In genomic region chr19:7488736-7489353, GRCh38 we compare ENCODE assay signal across 8 cellular contexts. TPM values are rescaled to one million over a fixed set of nuclear protein-coding genes. Genes with fewer than 3 reads are reported as not detected.
DNase-seq lines count a peak whose midpoint lies in the region; ATAC-seq, FAIRE-seq and TF ChIP-seq lines count a peak whose summit lies in the region.

Gene PEX11G, minus strand, starts transcription at chr19:7489035. Its CDS starts 25 bp downstream, at chr19:7489010.

- DNase-seq in NB4 (ENCODE audit: low read depth) (peak; percentile 77), astrocyte (ENCODE audit: low read depth) (peak; percentile 72), hepatic stellate cell (ENCODE audit: low spot score) (peak; percentile 99), uterus (peak; percentile 87 to 94)
- peak; percentile 92 for DNase-seq in T-helper 2 cell treated with Interferon-gamma antibody and Interleukin-4, amounts not matched to agents 5 μg/mL and 100 μg/mL, for 36 hours (ENCODE audit: low spot score)

- intact Hi-C loops in uterus (cut with DNase I; ENCODE audit: low total_unique reads) = no loop called here

- no peak for FAIRE-seq in astrocyte (lab: Jason Lieb, UNC)

- peak within 1 kb of the TSS; percentile 82 for H3K27ac Mint-ChIP-seq in T-helper 2 cell treated with Interferon-gamma antibody and Interleukin-4, amounts not matched to agents 5 μg/mL and 100 μg/mL, for 36 hours
- H3K27ac Mint-ChIP-seq in astrocyte (ENCODE audit: unreplicated experiment) = peak within 1 kb of the TSS; percentile 79

- H4K20me1 ChIP-seq in astrocyte (ENCODE audit: insufficient read depth, low read length) = no peaks in the 10 kb centered on the region

- no peak for TF ChIP-seq POLR2A in NB4 (IDR thresholded peaks at IDR 0.05; ENCODE audit: extremely low read depth, insufficient read length)
- TF ChIP-seq POLR2A in uterus (IDR thresholded peaks at IDR 0.05) = peak; percentile 45 to 88

- H3K9ac ChIP-seq in astrocyte (ENCODE audit: low read length) = peak within 1 kb of the TSS; percentile 83
- peak within 1 kb of the TSS; percentile 64 for H3K9ac ChIP-seq in rectal smooth muscle tissue (ENCODE audit: low read length)

- no peaks in the 10 kb centered on the region for H3K27me3 Mint-ChIP-seq in T-helper 2 cell treated with Interferon-gamma antibody and Interleukin-4, amounts not matched to agents 5 μg/mL and 100 μg/mL, for 36 hours (ENCODE audit: low read depth)
- no peaks in the 10 kb centered on the region for H3K27me3 Mint-ChIP-seq in astrocyte (ENCODE audit: low read depth, unreplicated experiment)

- H3K27ac ChIP-seq in C4-2B (peak within 1 kb of the TSS; percentile 72), astrocyte (ENCODE audit: low read depth, low read length) (peak within 1 kb of the TSS; percentile 86), rectal smooth muscle tissue (ENCODE audit: low read depth, low read length) (peak within 1 kb of the TSS; percentile 88), uterus (peak within 1 kb of the TSS; percentile 83 to 86)

- TF ChIP-seq CTCF in C4-2B (conservative IDR thresholded peaks at IDR 0.05) = no peak
- TF ChIP-seq CTCF in NB4 (IDR thresholded peaks at IDR 0.05; ENCODE audit: low read depth, low read length) = no peak
- TF ChIP-seq CTCF in astrocyte (IDR thresholded peaks at IDR 0.05; ENCODE audit: insufficient read depth, low read depth, low read length) = no peak
- TF ChIP-seq CTCF in uterus (IDR thresholded peaks at IDR 0.05) = peak in 2 of 4 experiments; percentile 25 to 39

- H3K4me1 Mint-ChIP-seq in T-helper 2 cell treated with Interferon-gamma antibody and Interleukin-4, amounts not matched to agents 5 μg/mL and 100 μg/mL, for 36 hours (ENCODE audit: low read depth) = peaks cover 20% of the 10 kb centered on the region
- peaks cover 1% of the 10 kb centered on the region for H3K4me1 Mint-ChIP-seq in astrocyte (ENCODE audit: low read depth, unreplicated experiment)

- no peaks in the 10 kb centered on the region for H3K36me3 Mint-ChIP-seq in T-helper 2 cell treated with Interferon-gamma antibody and Interleukin-4, amounts not matched to agents 5 μg/mL and 100 μg/mL, for 36 hours (ENCODE audit: low read depth)
- no peaks in the 10 kb centered on the region for H3K36me3 Mint-ChIP-seq in astrocyte (ENCODE audit: low read depth, unreplicated experiment)

- H3K36me3 ChIP-seq in astrocyte (ENCODE audit: insufficient read depth, low read length) (no peaks in the 10 kb centered on the region), rectal smooth muscle tissue (ENCODE audit: control insufficient read depth, insufficient read depth, low read length) (no peaks in the 10 kb centered on the region), uterus (no peaks in the 10 kb centered on the region)

- H3K4me3 ChIP-seq in NB4 (ENCODE audit: low read depth, low read length) (peak within 1 kb of the TSS; percentile 54), astrocyte (ENCODE audit: insufficient read depth, low read depth, low read length) (peak within 1 kb of the TSS; percentile 72), rectal smooth muscle tissue (ENCODE audit: low read length) (peak within 1 kb of the TSS; percentile 86), uterus (peak within 1 kb of the TSS; percentile 58 to 60)

- H3K9me3 Mint-ChIP-seq in T-helper 2 cell treated with Interferon-gamma antibody and Interleukin-4, amounts not matched to agents 5 μg/mL and 100 μg/mL, for 36 hours = no peaks in the 10 kb centered on the region
- peaks cover 2% of the 10 kb centered on the region for H3K9me3 Mint-ChIP-seq in astrocyte (ENCODE audit: unreplicated experiment)

- ATAC-seq in GM21529 (IDR thresholded peaks at IDR 0.05; ENCODE audit: unreplicated experiment) = peak; percentile 74

- no peaks in the 10 kb centered on the region for H3K79me2 ChIP-seq in astrocyte (ENCODE audit: insufficient read depth, low read length)

- H3K4me3 Mint-ChIP-seq in T-helper 2 cell treated with Interferon-gamma antibody and Interleukin-4, amounts not matched to agents 5 μg/mL and 100 μg/mL, for 36 hours = peak within 1 kb of the TSS; percentile 86
- peak within 1 kb of the TSS; percentile 78 for H3K4me3 Mint-ChIP-seq in astrocyte (ENCODE audit: unreplicated experiment)

- H3K4me1 ChIP-seq in astrocyte (ENCODE audit: insufficient read depth, low read length) (peaks cover 7% of the 10 kb centered on the region), rectal smooth muscle tissue (ENCODE audit: control insufficient read depth, insufficient read depth, low read length) (no peaks in the 10 kb centered on the region), uterus (no peaks in the 10 kb centered on the region)

- no peaks in the 10 kb centered on the region for H3K27me3 ChIP-seq in astrocyte (ENCODE audit: insufficient read depth, low read length)
- no peaks in the 10 kb centered on the region for H3K27me3 ChIP-seq in rectal smooth muscle tissue (ENCODE audit: control insufficient read depth, insufficient read depth, low read length)
- H3K27me3 ChIP-seq in uterus = no peaks in the 10 kb centered on the region

- peak within 1 kb of the TSS; percentile 85 for H3K4me2 ChIP-seq in astrocyte (ENCODE audit: low read length)

- H3K9me3 ChIP-seq in astrocyte (ENCODE audit: insufficient read depth, low read depth, low read length) = no peaks in the 10 kb centered on the region
- no peaks in the 10 kb centered on the region for H3K9me3 ChIP-seq in uterus

- peak within 1 kb of the TSS; percentile 99 for H2AFZ ChIP-seq in astrocyte (ENCODE audit: low read depth, low read length)

RNA-seq across cellular contexts. Expression of gene PEX11G, which starts in this region (rescaled TPM):
- total RNA-seq in astrocyte (1.7 and 2.2 TPM in 2 replicates), uterus (1 to 10 TPM in 2 of 4 donors, not detected in 2; 2.1 to 3.0 TPM)

Comparison
In these comparisons a context has a peak if more than half of its experiments do, and no peak if none do; other contexts are left out.
1. Peak in every context shown above with its lines: DNase-seq, ATAC-seq, H3K4me3 ChIP-seq and H3K27ac ChIP-seq.